Comparison of ENCODE assay signal across 7 cellular contexts in genomic region chr7:7318610-7319009, GRCh38.
"Had no signal": no experiment of that assay in that cellular context is flagged by ENCODE, and none has a peak within 500 bp of the region (broad histone marks: within the 10 kb centered on the region; RNA-seq: fewer than 3 reads in every experiment).

No MANE protein-coding gene starts in this region.

- H3K9me3 ChIP-seq: HAP-1 had no signal

- H3K4me3 Mint-ChIP-seq: HFFc6 had no signal

- H2AFZ ChIP-seq: GM23248 had no signal

- H3K9ac ChIP-seq: GM23248 had no signal

- H3K27ac ChIP-seq: GM23248, HL-60 had no signal

- H3K4me3 ChIP-seq: GM23248, HAP-1 had no signal

- H3K27ac Mint-ChIP-seq: HFFc6 had no signal

- DNase-seq: GM23248, GOT3, H7, HFFc6, IMR-90 had no signal

- H3K9me3 Mint-ChIP-seq: HFFc6 had no signal

- H3K36me3 ChIP-seq: HAP-1 had no signal

- H3K4me1 ChIP-seq: HAP-1 had no signal
